10 cellular contexts compared by ENCODE assay signal in genomic region chr3:121803921-121804320, GRCh38.
"Had no signal": no experiment of that assay in that cellular context is flagged by ENCODE, and none has a peak within 500 bp of the region (broad histone marks: within the 10 kb centered on the region; RNA-seq: fewer than 3 reads in every experiment).

No MANE protein-coding gene starts in this region.

- DNase-seq: activated CD4-positive, alpha-beta memory T cell treated with anti-CD3 and anti-CD28 coated beads, Interleukin-2, amount 10 ng/mL, durations not matched to agents 7 days and 5 days; activated CD4-positive, alpha-beta T cell treated with anti-CD3 and anti-CD28 coated beads for 36 hours; activated naive CD8-positive, alpha-beta T cell treated with anti-CD3 and anti-CD28 coated beads, Interleukin-2, amount 50 U/mL, for 24 hours; islet precursor cell; left ventricle myocardium inferior had no signal

- H3K27ac ChIP-seq: ascending aorta, esophagus muscularis mucosa, left ventricle myocardium inferior, tibial nerve, vagina had no signal

- H3K4me1 ChIP-seq: ascending aorta, esophagus muscularis mucosa, left ventricle myocardium inferior, tibial nerve, vagina had no signal

- H3K9me3 Mint-ChIP-seq: activated CD4-positive, alpha-beta memory T cell treated with anti-CD3 and anti-CD28 coated beads, Interleukin-2, amount 10 ng/mL, durations not matched to agents 7 days and 5 days; activated naive CD8-positive, alpha-beta T cell treated with anti-CD3 and anti-CD28 coated beads, Interleukin-2, amount 50 U/mL, for 24 hours; T-helper 2 cell treated with Interferon-gamma antibody and Interleukin-4, amounts not matched to agents 5 μg/mL and 100 μg/mL, for 36 hours had no signal

- ATAC-seq: activated CD4-positive, alpha-beta T cell treated with anti-CD3 and anti-CD28 coated beads for 36 hours; activated naive CD8-positive, alpha-beta T cell treated with anti-CD3 and anti-CD28 coated beads, Interleukin-2, amount 50 U/mL, for 24 hours had no signal

- H3K9me3 ChIP-seq: ascending aorta, esophagus muscularis mucosa, left ventricle myocardium inferior, tibial nerve, vagina had no signal

- H3K27me3 Mint-ChIP-seq: activated CD4-positive, alpha-beta memory T cell treated with anti-CD3 and anti-CD28 coated beads, Interleukin-2, amount 10 ng/mL, durations not matched to agents 7 days and 5 days; activated CD4-positive, alpha-beta T cell treated with anti-CD3 and anti-CD28 coated beads for 36 hours; activated naive CD8-positive, alpha-beta T cell treated with anti-CD3 and anti-CD28 coated beads, Interleukin-2, amount 50 U/mL, for 24 hours had no signal

- H3K4me1 Mint-ChIP-seq: activated CD4-positive, alpha-beta memory T cell treated with anti-CD3 and anti-CD28 coated beads, Interleukin-2, amount 10 ng/mL, durations not matched to agents 7 days and 5 days had no signal

- H3K27ac Mint-ChIP-seq: activated CD4-positive, alpha-beta memory T cell treated with anti-CD3 and anti-CD28 coated beads, Interleukin-2, amount 10 ng/mL, durations not matched to agents 7 days and 5 days; activated CD4-positive, alpha-beta T cell treated with anti-CD3 and anti-CD28 coated beads for 36 hours; activated naive CD8-positive, alpha-beta T cell treated with anti-CD3 and anti-CD28 coated beads, Interleukin-2, amount 50 U/mL, for 24 hours; T-helper 2 cell treated with Interferon-gamma antibody and Interleukin-4, amounts not matched to agents 5 μg/mL and 100 μg/mL, for 36 hours had no signal

- H3K4me3 ChIP-seq: ascending aorta, esophagus muscularis mucosa, left ventricle myocardium inferior, tibial nerve, vagina had no signal

- H3K4me3 Mint-ChIP-seq: activated CD4-positive, alpha-beta memory T cell treated with anti-CD3 and anti-CD28 coated beads, Interleukin-2, amount 10 ng/mL, durations not matched to agents 7 days and 5 days; activated CD4-positive, alpha-beta T cell treated with anti-CD3 and anti-CD28 coated beads for 36 hours; activated naive CD8-positive, alpha-beta T cell treated with anti-CD3 and anti-CD28 coated beads, Interleukin-2, amount 50 U/mL, for 24 hours; T-helper 2 cell treated with Interferon-gamma antibody and Interleukin-4, amounts not matched to agents 5 μg/mL and 100 μg/mL, for 36 hours had no signal

- H3K27me3 ChIP-seq: ascending aorta, esophagus muscularis mucosa, tibial nerve, vagina had no signal
